ENCODE assay signal across 29 cellular contexts in the genomic region with DNA sequence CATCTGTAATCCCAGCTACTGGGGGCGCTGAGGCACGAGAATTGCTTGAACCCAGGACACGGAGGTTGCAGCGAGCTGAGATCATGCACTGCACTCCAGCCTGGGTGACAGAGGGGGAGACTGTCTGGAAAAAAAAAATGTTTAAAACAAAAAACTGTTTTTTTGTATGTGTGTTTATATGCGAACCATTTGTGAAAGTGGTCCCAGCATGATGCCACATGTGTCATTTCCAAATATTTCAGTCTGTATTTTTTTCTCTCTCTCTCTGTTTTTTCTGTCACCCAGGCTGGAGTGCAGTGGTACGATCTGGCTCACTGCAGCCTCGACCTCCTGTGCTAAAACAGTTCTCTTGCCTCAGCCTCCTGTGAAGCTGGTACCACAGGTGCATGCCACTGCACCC.
"Had no signal": no experiment of that assay in that cellular context is flagged by ENCODE, and none has a peak within 500 bp of the region (broad histone marks: within the 10 kb centered on the region; RNA-seq: fewer than 3 reads in every experiment).

No MANE protein-coding gene starts in this region.

- H3K36me3 ChIP-seq: breast epithelium had no signal

- H3K4me3 ChIP-seq: ascending aorta, breast epithelium, cardiac muscle cell, colonic mucosa had no signal

- H3K9me3 ChIP-seq: ascending aorta, breast epithelium, colonic mucosa had no signal

- FAIRE-seq: endometrium, frontal cortex had no signal

- H3K4me1 Mint-ChIP-seq: activated B cell treated with CpG ODN at 0.5 μM for 24 hours, brain had no signal

- H3K27ac ChIP-seq: ascending aorta, breast epithelium, cardiac muscle cell, colonic mucosa, WERI-Rb-1 had no signal

- DNase-seq: activated B cell treated with CpG ODN at 0.5 μM for 24 hours; activated CD4-positive, alpha-beta T cell treated with anti-CD3 and anti-CD28 coated beads, Interleukin-2, amount 10 ng/mL, durations not matched to agents 24 days and 14 days; activated CD4-positive, alpha-beta T cell treated with anti-CD3 and anti-CD28 coated beads, Interleukin-2, amount 50 U/mL, for 4 hours; activated CD8-positive, alpha-beta memory T cell treated with anti-CD3 and anti-CD28 coated beads, Interleukin-2, amount 50 U/mL, for 48 hours; activated gamma-delta T cell; activated naive CD4-positive, alpha-beta T cell; activated naive CD4-positive, alpha-beta T cell treated with anti-CD3 and anti-CD28 coated beads, Interleukin-2, amount 10 ng/mL, durations not matched to agents 7 days and 5 days; activated naive CD8-positive, alpha-beta T cell treated with anti-CD3 and anti-CD28 coated beads, Interleukin-2, amount 10 ng/mL, durations not matched to agents 7 days and 5 days; activated T-cell treated with anti-CD3 and anti-CD28 coated beads for 4 hours; activated T-cell treated with anti-CD3 and anti-CD28 coated beads, Interleukin-2, amount 50 U/mL, for 24 hours; activated T-cell treated with anti-CD3 and anti-CD28 coated beads, Interleukin-2, amount 50 U/mL, for 72 hours; central memory CD4-positive, alpha-beta T cell; cerebellar nuclear complex; colonic mucosa; effector CD8-positive, alpha-beta T cell; foreskin fibroblast; SW 1271; T-cell; T1000; WERI-Rb-1 had no signal

- H3K27me3 Mint-ChIP-seq: activated B cell treated with CpG ODN at 0.5 μM for 24 hours; activated CD4-positive, alpha-beta T cell treated with anti-CD3 and anti-CD28 coated beads, Interleukin-2, amount 10 ng/mL, durations not matched to agents 24 days and 14 days; activated naive CD4-positive, alpha-beta T cell treated with anti-CD3 and anti-CD28 coated beads, Interleukin-2, amount 10 ng/mL, durations not matched to agents 7 days and 5 days; activated naive CD8-positive, alpha-beta T cell treated with anti-CD3 and anti-CD28 coated beads, Interleukin-2, amount 10 ng/mL, durations not matched to agents 7 days and 5 days; activated T-cell treated with anti-CD3 and anti-CD28 coated beads, Interleukin-2, amount 50 U/mL, for 24 hours; brain; T-cell had no signal

- H3K4me1 ChIP-seq: ascending aorta, breast epithelium, colonic mucosa had no signal

- H3K27me3 ChIP-seq: ascending aorta, breast epithelium, cardiac muscle cell, colonic mucosa had no signal

- H3K9me3 Mint-ChIP-seq: activated B cell treated with CpG ODN at 0.5 μM for 24 hours; activated CD4-positive, alpha-beta T cell treated with anti-CD3 and anti-CD28 coated beads, Interleukin-2, amount 10 ng/mL, durations not matched to agents 24 days and 14 days; activated naive CD4-positive, alpha-beta T cell treated with anti-CD3 and anti-CD28 coated beads, Interleukin-2, amount 10 ng/mL, durations not matched to agents 7 days and 5 days; activated naive CD4-positive, alpha-beta T cell treated with anti-CD3 and anti-CD28 coated beads, Interleukin-2, amount 50 U/mL, for 72 hours; activated naive CD8-positive, alpha-beta T cell treated with anti-CD3 and anti-CD28 coated beads, Interleukin-2, amount 10 ng/mL, durations not matched to agents 7 days and 5 days; activated T-cell treated with anti-CD3 and anti-CD28 coated beads, Interleukin-2, amount 50 U/mL, for 24 hours; activated T-cell treated with anti-CD3 and anti-CD28 coated beads, Interleukin-2, amount 50 U/mL, for 72 hours; brain; T-cell; T-helper 1 cell treated with Interleukin-12 subunit alpha and Interleukin-12 subunit beta and Interleukin-4 antibody, amounts not matched to agents 30 μg/mL and 1 μg/mL, for 36 hours; T-helper 2 cell treated with Interferon-gamma antibody and Interleukin-4, amounts not matched to agents 5 μg/mL and 100 μg/mL, for 36 hours had no signal

- H3K4me3 Mint-ChIP-seq: activated B cell treated with CpG ODN at 0.5 μM for 24 hours; activated CD4-positive, alpha-beta T cell treated with anti-CD3 and anti-CD28 coated beads, Interleukin-2, amount 10 ng/mL, durations not matched to agents 24 days and 14 days; activated naive CD4-positive, alpha-beta T cell treated with anti-CD3 and anti-CD28 coated beads, Interleukin-2, amount 10 ng/mL, durations not matched to agents 7 days and 5 days; activated naive CD8-positive, alpha-beta T cell treated with anti-CD3 and anti-CD28 coated beads, Interleukin-2, amount 10 ng/mL, durations not matched to agents 7 days and 5 days; activated T-cell treated with anti-CD3 and anti-CD28 coated beads, Interleukin-2, amount 50 U/mL, for 24 hours; activated T-cell treated with anti-CD3 and anti-CD28 coated beads, Interleukin-2, amount 50 U/mL, for 72 hours; brain; T-cell; T-helper 1 cell treated with Interleukin-12 subunit alpha and Interleukin-12 subunit beta and Interleukin-4 antibody, amounts not matched to agents 30 μg/mL and 1 μg/mL, for 36 hours; T-helper 2 cell treated with Interferon-gamma antibody and Interleukin-4, amounts not matched to agents 5 μg/mL and 100 μg/mL, for 36 hours had no signal

- H3K27ac Mint-ChIP-seq: activated B cell treated with CpG ODN at 0.5 μM for 24 hours; activated CD4-positive, alpha-beta T cell treated with anti-CD3 and anti-CD28 coated beads, Interleukin-2, amount 10 ng/mL, durations not matched to agents 24 days and 14 days; activated naive CD4-positive, alpha-beta T cell treated with anti-CD3 and anti-CD28 coated beads, Interleukin-2, amount 10 ng/mL, durations not matched to agents 7 days and 5 days; activated naive CD8-positive, alpha-beta T cell treated with anti-CD3 and anti-CD28 coated beads, Interleukin-2, amount 10 ng/mL, durations not matched to agents 7 days and 5 days; activated T-cell treated with anti-CD3 and anti-CD28 coated beads, Interleukin-2, amount 50 U/mL, for 24 hours; activated T-cell treated with anti-CD3 and anti-CD28 coated beads, Interleukin-2, amount 50 U/mL, for 72 hours; T-cell; T-helper 1 cell treated with Interleukin-12 subunit alpha and Interleukin-12 subunit beta and Interleukin-4 antibody, amounts not matched to agents 30 μg/mL and 1 μg/mL, for 36 hours; T-helper 2 cell treated with Interferon-gamma antibody and Interleukin-4, amounts not matched to agents 5 μg/mL and 100 μg/mL, for 36 hours had no signal
